Comparison of ENCODE assay signal across 8 cellular contexts in the genomic region with DNA sequence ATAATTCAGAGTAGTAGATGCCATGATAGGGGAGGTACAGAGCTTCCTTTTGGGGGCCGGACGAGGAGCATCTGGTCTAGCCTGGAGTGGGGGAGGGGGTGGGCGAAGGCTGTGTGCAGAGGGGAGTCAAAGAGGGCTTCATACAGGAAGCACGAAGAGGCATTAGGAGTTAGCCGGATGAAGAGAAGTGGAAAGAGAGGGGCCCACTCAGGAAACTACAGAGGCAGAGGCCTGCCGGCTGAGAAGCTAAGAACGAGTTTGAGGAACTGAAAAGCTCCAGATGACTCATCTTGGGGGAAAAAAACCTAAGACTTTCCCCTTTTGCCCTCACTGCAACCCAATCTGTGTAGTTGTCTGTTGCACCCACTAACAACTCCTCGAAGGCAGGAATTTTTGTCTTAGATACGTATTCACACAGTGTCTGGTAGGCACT. TPM values are rescaled to one million over a fixed set of nuclear protein-coding genes. Genes with fewer than 3 reads are reported as not detected.
DNase-seq lines count a peak whose midpoint lies in the region; ATAC-seq and TF ChIP-seq lines count a peak whose summit lies in the region.

No MANE protein-coding gene starts in this region.

- H3K27me3 Mint-ChIP-seq in CD4-positive, alpha-beta T cell, result no peaks in the 10 kb centered on the region

- intact Hi-C loops in CD4-positive, alpha-beta T cell (cut with DNase I, micrococcal nuclease), result loop anchor here (1.0 to 5.0 kb wide), 8 partner anchors 48 to 587 kb away; a partner anchor contains a TSS

- no peaks in the 10 kb centered on the region for H3K9me3 ChIP-seq in CD4-positive, alpha-beta T cell (ENCODE audit: control insufficient read depth, low read length)
- H3K9me3 ChIP-seq in iPS DF 6.9 (ENCODE audit: control insufficient read depth, insufficient read depth, low read length), result no peaks in the 10 kb centered on the region

- peak; percentile 35 for ATAC-seq in CD4-positive, alpha-beta T cell (ENCODE audit: poor library complexity)
- peak; percentile 33 for ATAC-seq in GM19328 (IDR thresholded peaks at IDR 0.05; ENCODE audit: unreplicated experiment)
- peak; percentile 38 for ATAC-seq in HG03457 (IDR thresholded peaks at IDR 0.05; ENCODE audit: unreplicated experiment)

- POLR2A ChIA-PET in CD4-positive, alpha-beta T cell (lab: Charles Lee), result interaction anchor here (0.6 to 4.0 kb wide), 48 partner anchors 9 to 1143 kb away, joined by 3 to 135 read pairs (median 6); a partner anchor contains a TSS

- no peaks in the 10 kb centered on the region for H3K4me1 ChIP-seq in iPS DF 6.9 (ENCODE audit: control insufficient read depth, insufficient read depth, low read length)

- H3K27ac Mint-ChIP-seq in CD4-positive, alpha-beta T cell, result peak overlapping the region; percentile 99

- DNase-seq in CD4-positive, alpha-beta T cell, result peak in 9 of 10 experiments; percentile 24 to 49 (median 40)
- DNase-seq in SIG-M5 treated with dmso at 0.1 percent for 504 hours (lab: John Stamatoyannopoulos, UW; ENCODE audit: unreplicated experiment), result peak; percentile 99
- peak; percentile 81 for DNase-seq in amniotic epithelial cell (ENCODE audit: low read depth)
- DNase-seq in iPS DF 6.9 (ENCODE audit: low read depth, low spot score), result no peak
- DNase-seq in smooth muscle cell of the brain vasculature (ENCODE audit: low read depth, low spot score), result peak; percentile 24
- no peak for DNase-seq in iPS-NIHi7 (ENCODE audit: extremely low spot score)

- H3K27ac ChIP-seq in CD4-positive, alpha-beta T cell (ENCODE audit: low read depth, low read length), result peak overlapping the region; percentile 88
- H3K27ac ChIP-seq in iPS DF 6.9 (ENCODE audit: low read length), result peak overlapping the region; percentile 6

- no peaks in the 10 kb centered on the region for H3K27me3 ChIP-seq in CD4-positive, alpha-beta T cell (ENCODE audit: control insufficient read depth, insufficient read depth, low read length)
- H3K27me3 ChIP-seq in iPS DF 6.9 (ENCODE audit: control insufficient read depth, insufficient read depth, low read length), result no peaks in the 10 kb centered on the region

- peak overlapping the region; percentile 99 for H3K4me3 Mint-ChIP-seq in CD4-positive, alpha-beta T cell

- no CpG with 5 or more reads among the region's 9 CpGs for WGBS in iPS DF 6.9 (ENCODE audit: insufficient coverage, insufficient read length)

- no peak for TF ChIP-seq CTCF in CD4-positive, alpha-beta T cell (IDR thresholded peaks at IDR 0.05)

- no peaks in the 10 kb centered on the region for H3K9me3 Mint-ChIP-seq in CD4-positive, alpha-beta T cell

- H3K4me3 ChIP-seq in iPS DF 6.9 (ENCODE audit: low read length), result peak overlapping the region; percentile 75; the same call in 1 of the 2 replicates

- CTCF ChIA-PET in CD4-positive, alpha-beta T cell (lab: Charles Lee), result interaction anchor here (0.8 to 1.7 kb wide), 5 partner anchors 49 to 214 kb away, joined by 3 to 4 read pairs (median 3); a partner anchor contains a TSS

- peaks cover 53% of the 10 kb centered on the region for H3K4me1 Mint-ChIP-seq in CD4-positive, alpha-beta T cell (ENCODE audit: low read depth)

- H3K36me3 ChIP-seq in iPS DF 6.9 (ENCODE audit: control insufficient read depth, insufficient read depth, low read length), result peaks cover 3% of the 10 kb centered on the region; the same call in 1 of the 2 replicates

- H3K36me3 Mint-ChIP-seq in CD4-positive, alpha-beta T cell (ENCODE audit: low read depth), result peaks cover 51% of the 10 kb centered on the region

RNA-seq across cellular contexts. Expression of a gene that starts 0.7 kb away (rescaled TPM):
- total RNA-seq in CD4-positive, alpha-beta T cell, result 10 to 100 TPM; 41.2 to 43.8 TPM

RNA-seq across cellular contexts. Expression of a gene that starts 14.1 kb away (rescaled TPM):
- not detected for total RNA-seq in CD4-positive, alpha-beta T cell

RNA-seq across cellular contexts. Expression of a gene that starts 30.6 kb away (rescaled TPM):
- 1 to 10 TPM; 1.2 to 2.1 TPM for total RNA-seq in CD4-positive, alpha-beta T cell

RNA-seq across cellular contexts. Expression of a gene that starts 49.0 kb away (rescaled TPM):
- 10 to 100 TPM; 12.8 to 13.6 TPM for total RNA-seq in CD4-positive, alpha-beta T cell

RNA-seq across cellular contexts. Expression of a gene that starts 50.5 kb away (rescaled TPM):
- total RNA-seq in CD4-positive, alpha-beta T cell, result 10 to 100 TPM; 76.1 TPM

Comparison
In these comparisons a context has a peak if more than half of its experiments do, and no peak if none do; other contexts are left out.
1. DNase-seq: peak in CD4-positive, alpha-beta T cell (9 of 10), SIG-M5 treated with dmso at 0.1 percent for 504 hours (single experiment), amniotic epithelial cell (single experiment) and smooth muscle cell of the brain vasculature (single experiment); none in iPS DF 6.9 (single experiment) and iPS-NIHi7 (single experiment).
2. Peak in every context shown above with its lines, with median percentiles within 50 percentile points of each other: ATAC-seq.